ENCODE assay signal across 13 cellular contexts in genomic region chr9:128416014-128416413, GRCh38. TPM values are rescaled to one million over a fixed set of nuclear protein-coding genes. Genes with fewer than 3 reads are reported as not detected.
DNase-seq lines count a peak whose midpoint lies in the region; ATAC-seq and TF ChIP-seq lines count a peak whose summit lies in the region.
"Had no signal": no experiment of that assay in that cellular context is flagged by ENCODE, and none has a peak within 500 bp of the region (broad histone marks: within the 10 kb centered on the region; RNA-seq: fewer than 3 reads in every experiment).

No MANE protein-coding gene starts in this region.

- H4K5ac ChIP-seq in mesendoderm (ENCODE audit: low read length): no peak overlapping the region

- H3K79me2 ChIP-seq in mesendoderm (ENCODE audit: control insufficient read depth, insufficient read depth, low read length): no peaks in the 10 kb centered on the region

- intact Hi-C loops in stomach (cut with DNase I; ENCODE audit: low total_unique reads): no loop called here

- H3K4me2 ChIP-seq in mesendoderm (ENCODE audit: low read length): no peak overlapping the region

- H3K27me3 ChIP-seq in mesendoderm (ENCODE audit: insufficient read depth, low read length, poor library complexity) (peaks cover 6% of the 10 kb centered on the region), stomach (peaks cover 0 to 88% (median 35%) of the 10 kb centered on the region in 3 donors)
- H3K27me3 ChIP-seq: ovary had no signal

- TF ChIP-seq CTCF in stomach (IDR thresholded peaks at IDR 0.05): no peak

- WGBS in mesendoderm (ENCODE audit: extremely low coverage, insufficient coverage, low lambda C conversion rate): no CpG with 5 or more reads among the region's 6 CpGs
- 33 to 56% (median 44%) methylated on average over 6 of the region's 6 CpGs for WGBS in stomach, 5 donors

- no peak for TF ChIP-seq EP300 in stomach (IDR thresholded peaks at IDR 0.05)

- no peak overlapping the region for H3K56ac ChIP-seq in mesendoderm (ENCODE audit: low read length)

- no peak overlapping the region for H3K4ac ChIP-seq in mesendoderm (ENCODE audit: low read depth, low read length)

- H3K23ac ChIP-seq in mesendoderm (ENCODE audit: low read length): no peak overlapping the region

- H3K27ac Mint-ChIP-seq in activated naive CD4-positive, alpha-beta T cell treated with anti-CD3 and anti-CD28 coated beads, Interleukin-2, amount 50 U/mL, for 24 hours: peak overlapping the region; percentile 55
- no peak overlapping the region for H3K27ac Mint-ChIP-seq in activated naive CD4-positive, alpha-beta T cell treated with anti-CD3 and anti-CD28 coated beads, Interleukin-2, amount 50 U/mL, for 72 hours
- no peak overlapping the region for H3K27ac Mint-ChIP-seq in T-helper 2 cell treated with Interferon-gamma antibody and Interleukin-4, amounts not matched to agents 5 μg/mL and 100 μg/mL, for 36 hours

- no peaks in the 10 kb centered on the region for H3K36me3 ChIP-seq in SK-N-MC (ENCODE audit: insufficient read depth, low read length)
- no peaks in the 10 kb centered on the region for H3K36me3 ChIP-seq in mesendoderm (ENCODE audit: control insufficient read depth, insufficient read depth, low read length)
- H3K36me3 ChIP-seq in stomach: no peaks in the 10 kb centered on the region
- H3K36me3 ChIP-seq: ovary had no signal

- H3K4me3 ChIP-seq in SK-N-MC (peak overlapping the region; percentile 50), mesendoderm (ENCODE audit: low read length) (no peak overlapping the region), stomach (no peak overlapping the region)
- H3K4me3 ChIP-seq: ovary had no signal

- ATAC-seq in activated naive CD4-positive, alpha-beta T cell treated with anti-CD3 and anti-CD28 coated beads, Interleukin-2, amount 50 U/mL, for 72 hours: no peak
- no peak for ATAC-seq in HG03460 (IDR thresholded peaks at IDR 0.05; ENCODE audit: unreplicated experiment)
- ATAC-seq in HG03095 (IDR thresholded peaks at IDR 0.05; ENCODE audit: unreplicated experiment): no peak

- H3K4me1 Mint-ChIP-seq in activated naive CD4-positive, alpha-beta T cell treated with anti-CD3 and anti-CD28 coated beads, Interleukin-2, amount 50 U/mL, for 24 hours: peaks cover 9% of the 10 kb centered on the region
- peaks cover 6% of the 10 kb centered on the region for H3K4me1 Mint-ChIP-seq in T-helper 2 cell treated with Interferon-gamma antibody and Interleukin-4, amounts not matched to agents 5 μg/mL and 100 μg/mL, for 36 hours (ENCODE audit: low read depth)

- DNase-seq in activated naive CD4-positive, alpha-beta T cell treated with anti-CD3 and anti-CD28 coated beads, Interleukin-2, amount 50 U/mL, for 72 hours (ENCODE audit: low spot score in 2 of 2): no peak
- DNase-seq in SK-N-MC (ENCODE audit: low read depth, low spot score) (no peak), mesendoderm (peak; percentile 51), stomach (no peak)
- DNase-seq in T-helper 2 cell treated with Interferon-gamma antibody and Interleukin-4, amounts not matched to agents 5 μg/mL and 100 μg/mL, for 36 hours (ENCODE audit: low spot score): no peak
- DNase-seq: activated T-cell treated with anti-CD3 and anti-CD28 coated beads, Interleukin-2, amount 50 U/mL, for 48 hours; NCI-H2081 treated with DMSO at 0.1 percent for 48 hours; ovary; SHP77 treated with DMSO at 0.1 percent for 48 hours; stimulated activated CD4-positive, alpha-beta T cell treated with anti-CD3 and anti-CD28 coated beads, Interleukin-12 subunit alpha, Interleukin-12 subunit beta, amount 100 ng/mL, for 4 hours had no signal

- H3K79me1 ChIP-seq in mesendoderm (ENCODE audit: low read length): no peaks in the 10 kb centered on the region

- H3K4me1 ChIP-seq in mesendoderm (ENCODE audit: control insufficient read depth, low read depth, low read length) (peaks cover 3% of the 10 kb centered on the region), stomach (peaks cover 13 to 21% (median 19%) of the 10 kb centered on the region in 4 donors)

- TF ChIP-seq POLR2A in stomach (IDR thresholded peaks at IDR 0.05): no peak

- H3K9ac ChIP-seq in SK-N-MC (ENCODE audit: insufficient read length) (no peak overlapping the region), mesendoderm (ENCODE audit: low read length) (peak overlapping the region; percentile 34)

- H3K27ac ChIP-seq in SK-N-MC: peak overlapping the region; percentile 61
- no peak overlapping the region for H3K27ac ChIP-seq in mesendoderm (ENCODE audit: low read depth, low read length)
- H3K27ac ChIP-seq in stomach: no peak overlapping the region
- H3K27ac ChIP-seq: ovary had no signal

- no peaks in the 10 kb centered on the region for H3K9me3 ChIP-seq in SK-N-MC (ENCODE audit: low read depth, low read length)
- no peaks in the 10 kb centered on the region for H3K9me3 ChIP-seq in stomach
- H3K9me3 ChIP-seq: ovary had no signal

- peaks cover 24% of the 10 kb centered on the region for H3K27me3 Mint-ChIP-seq in activated naive CD4-positive, alpha-beta T cell treated with anti-CD3 and anti-CD28 coated beads, Interleukin-2, amount 50 U/mL, for 24 hours
- H3K27me3 Mint-ChIP-seq in T-helper 2 cell treated with Interferon-gamma antibody and Interleukin-4, amounts not matched to agents 5 μg/mL and 100 μg/mL, for 36 hours (ENCODE audit: low read depth): peaks cover 48% of the 10 kb centered on the region

- no peak overlapping the region for H3K4me3 Mint-ChIP-seq in activated naive CD4-positive, alpha-beta T cell treated with anti-CD3 and anti-CD28 coated beads, Interleukin-2, amount 50 U/mL, for 24 hours
- H3K4me3 Mint-ChIP-seq in T-helper 2 cell treated with Interferon-gamma antibody and Interleukin-4, amounts not matched to agents 5 μg/mL and 100 μg/mL, for 36 hours: no peak overlapping the region

- H3K18ac ChIP-seq in mesendoderm (ENCODE audit: low read length): no peak overlapping the region

- H2AK5ac ChIP-seq in mesendoderm (ENCODE audit: low read length): no peak overlapping the region

- H4K8ac ChIP-seq in mesendoderm (ENCODE audit: low read depth, low read length): no peak overlapping the region

- H2BK15ac ChIP-seq in mesendoderm (replicated peaks; ENCODE audit: low read depth): no peak overlapping the region

- H3K36me3 Mint-ChIP-seq in activated naive CD4-positive, alpha-beta T cell treated with anti-CD3 and anti-CD28 coated beads, Interleukin-2, amount 50 U/mL, for 24 hours: no peaks in the 10 kb centered on the region
- H3K36me3 Mint-ChIP-seq in activated naive CD4-positive, alpha-beta T cell treated with anti-CD3 and anti-CD28 coated beads, Interleukin-2, amount 50 U/mL, for 72 hours: no peaks in the 10 kb centered on the region
- no peaks in the 10 kb centered on the region for H3K36me3 Mint-ChIP-seq in T-helper 2 cell treated with Interferon-gamma antibody and Interleukin-4, amounts not matched to agents 5 μg/mL and 100 μg/mL, for 36 hours (ENCODE audit: low read depth)

- no peak overlapping the region for H2BK120ac ChIP-seq in mesendoderm (ENCODE audit: low read depth, low read length)

- H2BK5ac ChIP-seq in mesendoderm (ENCODE audit: low read length): no peak overlapping the region

- no peaks in the 10 kb centered on the region for H3K9me3 Mint-ChIP-seq in activated naive CD4-positive, alpha-beta T cell treated with anti-CD3 and anti-CD28 coated beads, Interleukin-2, amount 50 U/mL, for 24 hours
- H3K9me3 Mint-ChIP-seq in activated naive CD4-positive, alpha-beta T cell treated with anti-CD3 and anti-CD28 coated beads, Interleukin-2, amount 50 U/mL, for 72 hours: no peaks in the 10 kb centered on the region
- no peaks in the 10 kb centered on the region for H3K9me3 Mint-ChIP-seq in T-helper 2 cell treated with Interferon-gamma antibody and Interleukin-4, amounts not matched to agents 5 μg/mL and 100 μg/mL, for 36 hours

RNA-seq across cellular contexts. Expression of gene CERCAM, which starts 4.6 kb away (rescaled TPM):
- 1 to 10 TPM; 1.2 to 3.2 TPM for total RNA-seq in activated naive CD4-positive, alpha-beta T cell treated with anti-CD3 and anti-CD28 coated beads, Interleukin-2, amount 50 U/mL, for 72 hours
- polyA plus RNA-seq in mesendoderm (2013, experiment 1 of 2): 3.1 TPM
- polyA plus RNA-seq in mesendoderm (2013, experiment 2 of 2): 2.8 TPM
- 10 to 100 TPM in 4 of 5 donors, 1 to 10 TPM in 1; 5.5 to 22.8 (median 13.9) TPM for total RNA-seq in stomach
- polyA plus RNA-seq in stomach: 10 to 100 TPM in 2 of 3 donors, 1 to 10 TPM in 1; 6.3 to 12.1 (median 10.6) TPM

RNA-seq across cellular contexts. Expression of gene ODF2, which starts 39.8 kb away (rescaled TPM):
- total RNA-seq in activated naive CD4-positive, alpha-beta T cell treated with anti-CD3 and anti-CD28 coated beads, Interleukin-2, amount 50 U/mL, for 72 hours: 10 to 100 TPM; 67.9 to 70.7 TPM
- 18.4 TPM for polyA plus RNA-seq in mesendoderm (2013, experiment 1 of 2)
- polyA plus RNA-seq in mesendoderm (2013, experiment 2 of 2): 17.9 TPM
- 10 to 100 TPM in 4 of 5 donors, 1 to 10 TPM in 1; 9.4 to 42.4 (median 19.4) TPM for total RNA-seq in stomach
- 10 to 100 TPM in 1 of 3 donors, 1 to 10 TPM in 2; 7.2 to 12.7 (median 9.3) TPM for polyA plus RNA-seq in stomach

RNA-seq across cellular contexts. Expression of gene URM1, which starts 44.8 kb away (rescaled TPM):
- total RNA-seq in activated naive CD4-positive, alpha-beta T cell treated with anti-CD3 and anti-CD28 coated beads, Interleukin-2, amount 50 U/mL, for 72 hours: 10 to 100 TPM; 36.4 to 77.9 TPM
- 52.0 TPM for polyA plus RNA-seq in mesendoderm (2013, experiment 1 of 2)
- 52.8 TPM for polyA plus RNA-seq in mesendoderm (2013, experiment 2 of 2)
- total RNA-seq in stomach: 10 to 100 TPM in 3 of 5 donors, 1 to 10 TPM in 1, under 1 TPM in 1; 0.58 to 28.3 (median 10.1) TPM
- 10 to 100 TPM; 41.0 to 59.3 (median 49.7) TPM for polyA plus RNA-seq in stomach
